Comparison of ENCODE assay signal across 2 cellular contexts in genomic region chr3:143825513-143825912, GRCh38.
TF ChIP-seq lines count a peak whose summit lies in the region.

No MANE protein-coding gene starts in this region.

TF ChIP-seq in liver, 16 proteins besides CTCF, POLR2A, EP300 and RAD21 (continued from another document):
- TF ChIP-seq ATF3 (IDR thresholded peaks at IDR 0.05): no peak
- TF ChIP-seq FOXA2 (IDR thresholded peaks at IDR 0.05): no peak
- TF ChIP-seq, protein P1, sequence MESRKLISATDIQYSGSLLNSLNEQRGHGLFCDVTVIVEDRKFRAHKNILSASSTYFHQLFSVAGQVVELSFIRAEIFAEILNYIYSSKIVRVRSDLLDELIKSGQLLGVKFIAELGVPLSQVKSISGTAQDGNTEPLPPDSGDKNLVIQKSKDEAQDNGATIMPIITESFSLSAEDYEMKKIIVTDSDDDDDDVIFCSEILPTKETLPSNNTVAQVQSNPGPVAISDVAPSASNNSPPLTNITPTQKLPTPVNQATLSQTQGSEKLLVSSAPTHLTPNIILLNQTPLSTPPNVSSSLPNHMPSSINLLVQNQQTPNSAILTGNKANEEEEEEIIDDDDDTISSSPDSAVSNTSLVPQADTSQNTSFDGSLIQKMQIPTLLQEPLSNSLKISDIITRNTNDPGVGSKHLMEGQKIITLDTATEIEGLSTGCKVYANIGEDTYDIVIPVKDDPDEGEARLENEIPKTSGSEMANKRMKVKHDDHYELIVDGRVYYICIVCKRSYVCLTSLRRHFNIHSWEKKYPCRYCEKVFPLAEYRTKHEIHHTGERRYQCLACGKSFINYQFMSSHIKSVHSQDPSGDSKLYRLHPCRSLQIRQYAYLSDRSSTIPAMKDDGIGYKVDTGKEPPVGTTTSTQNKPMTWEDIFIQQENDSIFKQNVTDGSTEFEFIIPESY (IDR thresholded peaks at IDR 0.05): no peak
- no peak for TF ChIP-seq HNF4A (conservative IDR thresholded peaks at IDR 0.05)
- TF ChIP-seq, protein P2, sequence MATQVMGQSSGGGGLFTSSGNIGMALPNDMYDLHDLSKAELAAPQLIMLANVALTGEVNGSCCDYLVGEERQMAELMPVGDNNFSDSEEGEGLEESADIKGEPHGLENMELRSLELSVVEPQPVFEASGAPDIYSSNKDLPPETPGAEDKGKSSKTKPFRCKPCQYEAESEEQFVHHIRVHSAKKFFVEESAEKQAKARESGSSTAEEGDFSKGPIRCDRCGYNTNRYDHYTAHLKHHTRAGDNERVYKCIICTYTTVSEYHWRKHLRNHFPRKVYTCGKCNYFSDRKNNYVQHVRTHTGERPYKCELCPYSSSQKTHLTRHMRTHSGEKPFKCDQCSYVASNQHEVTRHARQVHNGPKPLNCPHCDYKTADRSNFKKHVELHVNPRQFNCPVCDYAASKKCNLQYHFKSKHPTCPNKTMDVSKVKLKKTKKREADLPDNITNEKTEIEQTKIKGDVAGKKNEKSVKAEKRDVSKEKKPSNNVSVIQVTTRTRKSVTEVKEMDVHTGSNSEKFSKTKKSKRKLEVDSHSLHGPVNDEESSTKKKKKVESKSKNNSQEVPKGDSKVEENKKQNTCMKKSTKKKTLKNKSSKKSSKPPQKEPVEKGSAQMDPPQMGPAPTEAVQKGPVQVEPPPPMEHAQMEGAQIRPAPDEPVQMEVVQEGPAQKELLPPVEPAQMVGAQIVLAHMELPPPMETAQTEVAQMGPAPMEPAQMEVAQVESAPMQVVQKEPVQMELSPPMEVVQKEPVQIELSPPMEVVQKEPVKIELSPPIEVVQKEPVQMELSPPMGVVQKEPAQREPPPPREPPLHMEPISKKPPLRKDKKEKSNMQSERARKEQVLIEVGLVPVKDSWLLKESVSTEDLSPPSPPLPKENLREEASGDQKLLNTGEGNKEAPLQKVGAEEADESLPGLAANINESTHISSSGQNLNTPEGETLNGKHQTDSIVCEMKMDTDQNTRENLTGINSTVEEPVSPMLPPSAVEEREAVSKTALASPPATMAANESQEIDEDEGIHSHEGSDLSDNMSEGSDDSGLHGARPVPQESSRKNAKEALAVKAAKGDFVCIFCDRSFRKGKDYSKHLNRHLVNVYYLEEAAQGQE (IDR thresholded peaks at IDR 0.05): no peak
- no peak for TF ChIP-seq EGR1 (IDR thresholded peaks at IDR 0.05; ENCODE audit: low read depth in 2 of 2)
- TF ChIP-seq JUND (IDR thresholded peaks at IDR 0.05): no peak
- TF ChIP-seq HNF4G (IDR thresholded peaks at IDR 0.05): no peak
- no peak for TF ChIP-seq MAX (IDR thresholded peaks at IDR 0.05)

TF ChIP-seq in HepG2, 621 proteins besides CTCF, POLR2A, EP300 and RAD21:
- TF ChIP-seq, protein P3, sequence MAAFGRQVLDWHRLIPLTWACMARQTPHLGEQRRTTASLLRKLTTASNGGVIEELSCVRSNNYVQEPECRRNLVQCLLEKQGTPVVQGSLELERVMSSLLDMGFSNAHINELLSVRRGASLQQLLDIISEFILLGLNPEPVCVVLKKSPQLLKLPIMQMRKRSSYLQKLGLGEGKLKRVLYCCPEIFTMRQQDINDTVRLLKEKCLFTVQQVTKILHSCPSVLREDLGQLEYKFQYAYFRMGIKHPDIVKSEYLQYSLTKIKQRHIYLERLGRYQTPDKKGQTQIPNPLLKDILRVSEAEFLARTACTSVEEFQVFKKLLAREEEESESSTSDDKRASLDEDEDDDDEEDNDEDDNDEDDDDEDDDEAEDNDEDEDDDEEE (CRISPR knock-in tag; IDR thresholded peaks at IDR 0.05): no peak
- TF ChIP-seq ZMAT3 (CRISPR knock-in tag; conservative IDR thresholded peaks at IDR 0.05): no peak
- no peak for TF ChIP-seq KDM4B (CRISPR knock-in tag; IDR thresholded peaks at IDR 0.05)
- no peak for TF ChIP-seq ARNTL (CRISPR knock-in tag; IDR thresholded peaks at IDR 0.05)
- no peak for TF ChIP-seq NR2F1 (CRISPR knock-in tag; IDR thresholded peaks at IDR 0.05)
- TF ChIP-seq CCAR2 (optimal IDR thresholded peaks at IDR 0.05; ENCODE audit: low read depth, low read length): no peak
